Comparison of ENCODE assay signal across 25 cellular contexts in the genomic region with DNA sequence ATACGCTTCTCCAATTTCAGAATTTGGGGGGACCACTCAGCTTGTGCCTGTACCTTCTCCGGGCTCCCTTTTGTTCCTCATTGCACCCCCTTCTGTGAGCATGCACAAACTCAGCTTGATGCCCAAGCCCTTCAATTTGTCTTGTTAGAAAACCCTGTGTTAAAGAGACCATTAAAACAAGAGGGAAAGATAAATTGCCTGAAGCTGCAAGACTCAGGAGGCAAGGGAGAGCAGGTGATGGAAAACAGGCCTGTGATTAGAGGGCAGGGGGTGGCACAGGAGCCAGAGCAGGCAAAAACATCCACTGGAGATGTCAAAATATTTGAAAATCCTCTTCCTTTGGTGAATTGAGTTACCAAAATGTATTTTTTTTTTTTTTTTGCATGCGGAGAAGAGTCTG.
"Had no signal": no experiment of that assay in that cellular context is flagged by ENCODE, and none has a peak within 500 bp of the region (broad histone marks: within the 10 kb centered on the region; RNA-seq: fewer than 3 reads in every experiment).

No MANE protein-coding gene starts in this region.

- H3K4me1 ChIP-seq: SJCRH30 had no signal

- H3K27ac Mint-ChIP-seq: activated CD8-positive, alpha-beta memory T cell treated with anti-CD3 and anti-CD28 coated beads, Interleukin-2, amount 10 ng/mL, durations not matched to agents 7 days and 5 days; activated naive CD4-positive, alpha-beta T cell treated with anti-CD3 and anti-CD28 coated beads, Interleukin-2, amount 50 U/mL, for 72 hours; activated naive CD8-positive, alpha-beta T cell treated with anti-CD3 and anti-CD28 coated beads, Interleukin-2, amount 50 U/mL, for 24 hours; activated T-cell treated with anti-CD3 and anti-CD28 coated beads, Interleukin-2, amount 50 U/mL, for 24 hours; activated T-helper 1 cell treated with anti-CD3 and anti-CD28 coated beads, Interleukin-12 subunit alpha, Interleukin-12 subunit beta, Interleukin-2, Interleukin-4 antibody, amounts not matched to agents 30 ng/mL and 10 ng/mL and 1 ng/mL, durations not matched to agents 14 hours and 24 hours and 36 hours; T-helper 1 cell treated with Interleukin-12 subunit alpha and Interleukin-12 subunit beta and Interleukin-4 antibody, amounts not matched to agents 30 μg/mL and 1 μg/mL, for 36 hours had no signal

- H3K9me3 Mint-ChIP-seq: activated naive CD8-positive, alpha-beta T cell treated with anti-CD3 and anti-CD28 coated beads, Interleukin-2, amount 50 U/mL, for 24 hours had no signal

- H3K27me3 Mint-ChIP-seq: activated CD8-positive, alpha-beta memory T cell treated with anti-CD3 and anti-CD28 coated beads, Interleukin-2, amount 10 ng/mL, durations not matched to agents 7 days and 5 days; activated naive CD8-positive, alpha-beta T cell treated with anti-CD3 and anti-CD28 coated beads, Interleukin-2, amount 50 U/mL, for 24 hours; activated T-cell treated with anti-CD3 and anti-CD28 coated beads, Interleukin-2, amount 50 U/mL, for 24 hours had no signal

- H3K36me3 ChIP-seq: brain microvascular endothelial cell, cardiac muscle cell, SJCRH30 had no signal

- H3K4me3 ChIP-seq: cardiac muscle cell, SJCRH30 had no signal

- H3K9me3 ChIP-seq: SJCRH30 had no signal

- H3K4me3 Mint-ChIP-seq: activated CD8-positive, alpha-beta memory T cell treated with anti-CD3 and anti-CD28 coated beads, Interleukin-2, amount 10 ng/mL, durations not matched to agents 7 days and 5 days; activated naive CD8-positive, alpha-beta T cell treated with anti-CD3 and anti-CD28 coated beads, Interleukin-2, amount 50 U/mL, for 24 hours; activated T-cell treated with anti-CD3 and anti-CD28 coated beads, Interleukin-2, amount 50 U/mL, for 24 hours; activated T-helper 1 cell treated with anti-CD3 and anti-CD28 coated beads, Interleukin-12 subunit alpha, Interleukin-12 subunit beta, Interleukin-2, Interleukin-4 antibody, amounts not matched to agents 30 ng/mL and 10 ng/mL and 1 ng/mL, durations not matched to agents 14 hours and 24 hours and 36 hours; T-helper 1 cell treated with Interleukin-12 subunit alpha and Interleukin-12 subunit beta and Interleukin-4 antibody, amounts not matched to agents 30 μg/mL and 1 μg/mL, for 36 hours had no signal

- H3K27me3 ChIP-seq: brain microvascular endothelial cell, cardiac muscle cell, SJCRH30 had no signal

- DNase-seq: activated CD4-positive, alpha-beta T cell treated with anti-CD3 and anti-CD28 coated beads for 48 hours; activated CD4-positive, alpha-beta T cell treated with anti-CD3 and anti-CD28 coated beads, Interleukin-2, amount 50 U/mL, for 48 hours; activated CD8-positive, alpha-beta memory T cell treated with anti-CD3 and anti-CD28 coated beads, Interleukin-2, amount 10 ng/mL, durations not matched to agents 7 days and 5 days; activated effector memory CD4-positive, alpha-beta T cell treated with anti-CD3 and anti-CD28 coated beads, Interleukin-2, amount 50 U/mL, for 16 hours; activated naive CD4-positive, alpha-beta T cell treated with Interleukin-2 at 50 U/mL for 16 hours; activated naive CD8-positive, alpha-beta T cell treated with anti-CD3 and anti-CD28 coated beads, Interleukin-2, amount 50 U/mL, for 24 hours; activated T-cell treated with anti-CD3 and anti-CD28 coated beads, Interleukin-2, amount 50 U/mL, for 24 hours; amygdala; brain microvascular endothelial cell; KG1; NCI-H1048; NCI-H187 treated with DMSO at 0.1 percent for 48 hours; NCI-H446 treated with DMSO at 0.1 percent for 48 hours; NCI-H524 treated with DMSO at 0.1 percent for 48 hours; NCI-H774; NK-92 treated with Interleukin-12 subunit alpha and Interleukin-12 subunit beta, amount 100 ng/mL, for 24 hours; OCI-M1; Right ventricle myocardium superior; SJCRH30 had no signal

- ATAC-seq: activated CD4-positive, CD25-positive, alpha-beta regulatory T cell treated with anti-CD3 and anti-CD28 coated beads, Interleukin-2, amount 50 U/mL, for 24 hours; activated CD8-positive, alpha-beta memory T cell treated with anti-CD3 and anti-CD28 coated beads, Interleukin-2, amount 10 ng/mL, durations not matched to agents 7 days and 5 days; activated naive CD4-positive, alpha-beta T cell treated with anti-CD3 and anti-CD28 coated beads, Interleukin-2, amount 50 U/mL, for 72 hours; activated naive CD8-positive, alpha-beta T cell treated with anti-CD3 and anti-CD28 coated beads, Interleukin-2, amount 50 U/mL, for 24 hours; Panc1 had no signal

- H3K4me1 Mint-ChIP-seq: activated CD8-positive, alpha-beta memory T cell treated with anti-CD3 and anti-CD28 coated beads, Interleukin-2, amount 10 ng/mL, durations not matched to agents 7 days and 5 days; activated naive CD8-positive, alpha-beta T cell treated with anti-CD3 and anti-CD28 coated beads, Interleukin-2, amount 50 U/mL, for 24 hours had no signal
